In genomic region chr18:6950641-6951040, GRCh38 we compare ENCODE assay signal across 17 cellular contexts.
A peak's percentile ranks its signal among the peaks of the same experiment; 100 is the strongest.
DNase-seq lines count a peak whose midpoint lies in the region; ATAC-seq and TF ChIP-seq lines count a peak whose summit lies in the region.
"Had no signal": no experiment of that assay in that cellular context is flagged by ENCODE, and none has a peak within 500 bp of the region (broad histone marks: within the 10 kb centered on the region; RNA-seq: fewer than 3 reads in every experiment).

No MANE protein-coding gene starts in this region.

- H3K4me2 ChIP-seq in neuronal stem cell (ENCODE audit: insufficient read depth, low read length, poor library complexity, severe bottlenecking) = no peak overlapping the region

- H3K4me3 ChIP-seq in colonic mucosa (no peak overlapping the region), neuronal stem cell (ENCODE audit: low read length in 2 of 2) (no peak overlapping the region)

- no peak overlapping the region for H2BK15ac ChIP-seq in neuronal stem cell (ENCODE audit: low read length)

- H3K4me1 ChIP-seq in colonic mucosa (peaks cover 13% of the 10 kb centered on the region), neuronal stem cell (ENCODE audit: control insufficient read depth in 2 of 2, insufficient read depth in 1 of 2, low read depth in 1 of 2, low read length in 2 of 2) (peaks cover 0 to 14% of the 10 kb centered on the region in 2 donors)

- no peak overlapping the region for H4K91ac ChIP-seq in neuronal stem cell (ENCODE audit: low read depth, low read length, poor library complexity)

- H3K79me1 ChIP-seq in neuronal stem cell (ENCODE audit: low read depth, low read length) = no peaks in the 10 kb centered on the region

- no CpG with 5 or more reads among the region's 14 CpGs for WGBS in neuronal stem cell (ENCODE audit: extremely low coverage in 2 of 2, insufficient read length in 2 of 2, insufficient replicate concordance in 1 of 2), 2 donors

- peak overlapping the region; percentile 81 for H3K27ac ChIP-seq in colonic mucosa
- no peak overlapping the region for H3K27ac ChIP-seq in neuronal stem cell (replicated peaks; ENCODE audit: low read length)

- no peak overlapping the region for H2AFZ ChIP-seq in neuronal stem cell (ENCODE audit: low read length)

- no peak overlapping the region for H3K4ac ChIP-seq in neuronal stem cell (ENCODE audit: low read length)

- DNase-seq in NCI-H82 treated with DMSO at 0.1 percent for 48 hours (lab: John Stamatoyannopoulos, UW; ENCODE audit: unreplicated experiment) (peak; percentile 0), colonic mucosa (no peak), neuronal stem cell (ENCODE audit: low spot score) (no peak), NCI-H526 (lab: John Stamatoyannopoulos, UW) (no peak), erythroblast (lab: John Stamatoyannopoulos, UW) (no peak), HUDEP-2 (lab: John Stamatoyannopoulos, UW; ENCODE audit: unreplicated experiment in 76 of 76) (no peak)
- DNase-seq: CD4-positive, CD25-positive, alpha-beta regulatory T cell; DMS79; IMR-90; NCI-H1105; NCI-H146; NCI-H2029; NCI-H2171; NCI-H345; NCI-H524; SHP77 had no signal

- H3K18ac ChIP-seq in neuronal stem cell (ENCODE audit: low read length) = no peak overlapping the region

- peak overlapping the region; percentile 12 for H3K23ac ChIP-seq in neuronal stem cell (ENCODE audit: low read depth, low read length, poor library complexity)

- no peak overlapping the region for H2AK5ac ChIP-seq in neuronal stem cell (ENCODE audit: low read depth, low read length)

- H3K27me3 ChIP-seq in colonic mucosa (no peaks in the 10 kb centered on the region), neuronal stem cell (ENCODE audit: control insufficient read depth in 3 of 3, insufficient read depth in 3 of 3, low read depth in 1 of 3, low read length in 3 of 3) (no peaks in the 10 kb centered on the region)

- H3K14ac ChIP-seq in neuronal stem cell (ENCODE audit: low read length) = no peak overlapping the region

- no peak overlapping the region for H2BK5ac ChIP-seq in neuronal stem cell (ENCODE audit: low read length)

- ATAC-seq in HG03571 (IDR thresholded peaks at IDR 0.05; ENCODE audit: unreplicated experiment) = no peak

- no peak overlapping the region for H2BK12ac ChIP-seq in neuronal stem cell (ENCODE audit: low read length)

- TF ChIP-seq CTCF in colonic mucosa (IDR thresholded peaks at IDR 0.05) = no peak

- H2BK120ac ChIP-seq in neuronal stem cell (ENCODE audit: low read depth, low read length) = no peak overlapping the region

- TF ChIP-seq POLR2A in erythroblast (IDR thresholded peaks at IDR 0.05; ENCODE audit: low read length) = no peak

- intact Hi-C loops in colonic mucosa (cut with DNase I) = no loop called here

- H3K9me3 ChIP-seq in colonic mucosa (no peaks in the 10 kb centered on the region), neuronal stem cell (replicated peaks in 1 of 2; ENCODE audit: control insufficient read depth in 2 of 2, insufficient read depth in 1 of 2, low read depth in 1 of 2, low read length in 2 of 2) (peaks cover 0 to 2% of the 10 kb centered on the region in 2 donors)

- H3K9ac ChIP-seq in colonic mucosa (ENCODE audit: low read depth in 2 of 2, low read length in 2 of 2) (peak overlapping the region in 1 of 2 donors; percentile 71), neuronal stem cell (ENCODE audit: low read depth, low read length, poor library complexity) (no peak overlapping the region)

- H3K36me3 ChIP-seq in colonic mucosa = no peaks in the 10 kb centered on the region
- H3K36me3 ChIP-seq in neuronal stem cell (replicated peaks in 1 of 2; ENCODE audit: control insufficient read depth in 2 of 2, insufficient read depth in 2 of 2, low read length in 2 of 2) = peaks cover 52 to 99% of the 10 kb centered on the region in 2 donors

- no peak overlapping the region for H4K8ac ChIP-seq in neuronal stem cell (ENCODE audit: low read depth, low read length)
